Comparison of ENCODE assay signal across 16 cellular contexts in genomic region chr11:72798361-72798760, GRCh38. TPM values are rescaled to one million over a fixed set of nuclear protein-coding genes. Genes with fewer than 3 reads are reported as not detected.
DNase-seq lines count a peak whose midpoint lies in the region; ATAC-seq and TF ChIP-seq lines count a peak whose summit lies in the region.
"Had no signal": no experiment of that assay in that cellular context is flagged by ENCODE, and none has a peak within 500 bp of the region (broad histone marks: within the 10 kb centered on the region; RNA-seq: fewer than 3 reads in every experiment).

No MANE protein-coding gene starts in this region.

- no peak overlapping the region for H3T11ph ChIP-seq in H9 (ENCODE audit: low read length)

- H3K9ac ChIP-seq in H9 (ENCODE audit: extremely low read depth, insufficient read length, low read length): no peak overlapping the region
- H3K9ac ChIP-seq: SK-N-SH had no signal

- H4K5ac ChIP-seq in H9 (ENCODE audit: insufficient read length, low read depth, low read length): no peak overlapping the region

- H4K8ac ChIP-seq in H9 (replicated peaks; ENCODE audit: insufficient read length, low read depth, low read length): no peak overlapping the region

- no peak overlapping the region for H2BK15ac ChIP-seq in H9 (ENCODE audit: low read depth, low read length)

- no peaks in the 10 kb centered on the region for H3K9me3 ChIP-seq in CD4-positive, alpha-beta T cell (ENCODE audit: control insufficient read depth, low read length)
- H3K9me3 ChIP-seq in H9 (ENCODE audit: control insufficient read depth, low read depth, low read length) (no peaks in the 10 kb centered on the region), BE2C (no peaks in the 10 kb centered on the region), spleen (no peaks in the 10 kb centered on the region)
- H3K9me3 ChIP-seq: SK-N-SH had no signal

- H3K36me3 ChIP-seq in BE2C (no peaks in the 10 kb centered on the region), spleen (no peaks in the 10 kb centered on the region)

- no peak for TF ChIP-seq CTCF in CD4-positive, alpha-beta T cell (IDR thresholded peaks at IDR 0.05)
- no peak for TF ChIP-seq CTCF in H9 (conservative IDR thresholded peaks at IDR 0.05)
- TF ChIP-seq CTCF in nephron progenitor cell (IDR thresholded peaks at IDR 0.05): no peak
- TF ChIP-seq CTCF in BE2C (IDR thresholded peaks at IDR 0.05; ENCODE audit: low read depth, low read length): no peak
- no peak for TF ChIP-seq CTCF in spleen (IDR thresholded peaks at IDR 0.05 in 8 of 11, conservative IDR thresholded peaks at IDR 0.05 in 3 of 11)

- no peak overlapping the region for H2BK12ac ChIP-seq in H9 (ENCODE audit: insufficient read length, low read depth, low read length)

- no peak overlapping the region for H2BK5ac ChIP-seq in H9 (ENCODE audit: insufficient read length, low read length)

- H3K14ac ChIP-seq in H9 (ENCODE audit: insufficient read depth, low read length): no peak overlapping the region

- H3K4me1 Mint-ChIP-seq in CD4-positive, alpha-beta T cell (ENCODE audit: low read depth): peaks cover 16% of the 10 kb centered on the region
- H3K4me1 Mint-ChIP-seq in H9 (peaks cover 20 to 24% of the 10 kb centered on the region in 2 experiments), nephron progenitor cell (peaks cover 31% of the 10 kb centered on the region)
- peaks cover 14% of the 10 kb centered on the region for H3K4me1 Mint-ChIP-seq in central memory CD8-positive, alpha-beta T cell

- DNase-seq in CD4-positive, alpha-beta T cell: no peak
- DNase-seq in H9 (peak; percentile 73), nephron progenitor cell (no peak), BE2C (no peak), spleen (no peak)
- DNase-seq in central memory CD8-positive, alpha-beta T cell (ENCODE audit: low spot score in 2 of 2): no peak
- DNase-seq: AML-193; CD8-positive, alpha-beta memory T cell; NCI-H345; NCI-H748 treated with DMSO at 0.1 percent for 48 hours; SK-N-SH had no signal

- H2BK120ac ChIP-seq in H9 (ENCODE audit: low read depth, low read length, poor library complexity, severe bottlenecking): no peak overlapping the region

- H3K79me1 ChIP-seq in H9 (ENCODE audit: insufficient read depth, low read depth, low read length, poor library complexity, severe bottlenecking): no peaks in the 10 kb centered on the region

- no peak overlapping the region for H2AK5ac ChIP-seq in H9 (ENCODE audit: insufficient read length, low read length)

- H3K23ac ChIP-seq in H9 (ENCODE audit: insufficient read length, low read depth, low read length): no peak overlapping the region

- H4K20me1 ChIP-seq in H9 (ENCODE audit: control insufficient read depth, insufficient read depth, insufficient read length): no peaks in the 10 kb centered on the region

- no peak overlapping the region for H3K4ac ChIP-seq in H9 (ENCODE audit: low read depth, low read length)

- no peaks in the 10 kb centered on the region for H3K79me2 ChIP-seq in H9 (ENCODE audit: insufficient read depth, low read length)

- ATAC-seq in CD4-positive, alpha-beta T cell (ENCODE audit: poor library complexity): no peak
- ATAC-seq in central memory CD8-positive, alpha-beta T cell (replicated peaks; ENCODE audit: extremely low read depth, poor library complexity, severe bottlenecking): no peak
- ATAC-seq in HG03521 (IDR thresholded peaks at IDR 0.05; ENCODE audit: unreplicated experiment) (no peak), HG03045 (IDR thresholded peaks at IDR 0.05; ENCODE audit: unreplicated experiment) (no peak)
- ATAC-seq: HCT116, Panc1, Right ventricle myocardium inferior had no signal

- H3K4me3 Mint-ChIP-seq in CD4-positive, alpha-beta T cell: no peak overlapping the region
- H3K4me3 Mint-ChIP-seq in H9 (peak overlapping the region in 1 of 2 experiments; percentile 18; a peak in 2 of 5 replicates), nephron progenitor cell (no peak overlapping the region)
- no peak overlapping the region for H3K4me3 Mint-ChIP-seq in central memory CD8-positive, alpha-beta T cell

- intact Hi-C loops in CD4-positive, alpha-beta T cell (cut with DNase I, micrococcal nuclease): loop anchor here in 1 of 2 experiments (10.0 kb wide), 1 partner anchor 684 kb away; the partner anchor contains the start of gene ANAPC15
- intact Hi-C loops in spleen (cut with DNase I; ENCODE audit: low total_unique reads): no loop called here

- CTCF ChIA-PET in CD4-positive, alpha-beta T cell (lab: Charles Lee): interaction anchor here (0.8 to 1.1 kb wide), 2 partner anchors 17 to 73 kb away, joined by 3 read pairs; no protein-coding TSS in a partner anchor

- H3K27me3 ChIP-seq in CD4-positive, alpha-beta T cell (ENCODE audit: control insufficient read depth, insufficient read depth, low read length): no peaks in the 10 kb centered on the region
- H3K27me3 ChIP-seq in H9 (ENCODE audit: insufficient read depth, low read length) (no peaks in the 10 kb centered on the region), BE2C (no peaks in the 10 kb centered on the region), spleen (replicated peaks in 1 of 7) (no peaks in the 10 kb centered on the region)

- no peaks in the 10 kb centered on the region for H3K36me3 Mint-ChIP-seq in CD4-positive, alpha-beta T cell (ENCODE audit: low read depth)
- H3K36me3 Mint-ChIP-seq in H9 (ENCODE audit: insufficient read depth in 1 of 3, low read depth in 3 of 3) (no peaks in the 10 kb centered on the region), nephron progenitor cell (ENCODE audit: low read depth) (no peaks in the 10 kb centered on the region)
- peaks cover 5% of the 10 kb centered on the region for H3K36me3 Mint-ChIP-seq in central memory CD8-positive, alpha-beta T cell (ENCODE audit: insufficient read depth)

- H4K91ac ChIP-seq in H9 (ENCODE audit: insufficient read length, low read depth, low read length): no peak overlapping the region

- H3K4me1 ChIP-seq in H9 (ENCODE audit: insufficient read depth, low read length): peaks cover under 1% of the 10 kb centered on the region; the same call in 1 of the 2 replicates
- no peaks in the 10 kb centered on the region for H3K4me1 ChIP-seq in BE2C
- H3K4me1 ChIP-seq in spleen: peaks cover 3 to 30% (median 11%) of the 10 kb centered on the region in 6 donors

- no peak overlapping the region for H3K56ac ChIP-seq in H9 (ENCODE audit: insufficient read length, low read depth, low read length)

- no peaks in the 10 kb centered on the region for H3K23me2 ChIP-seq in H9 (ENCODE audit: insufficient read length, low read depth, low read length, poor library complexity, severe bottlenecking)

- H3K18ac ChIP-seq in H9 (ENCODE audit: insufficient read length, low read depth, low read length): no peak overlapping the region

- no peaks in the 10 kb centered on the region for H3K27me3 Mint-ChIP-seq in CD4-positive, alpha-beta T cell
- H3K27me3 Mint-ChIP-seq in H9 (ENCODE audit: low read depth): no peaks in the 10 kb centered on the region
- no peaks in the 10 kb centered on the region for H3K27me3 Mint-ChIP-seq in central memory CD8-positive, alpha-beta T cell
- no peaks in the 10 kb centered on the region for H3K27me3 Mint-ChIP-seq in nephron progenitor cell (ENCODE audit: low read depth, poor library complexity)
- H3K27me3 Mint-ChIP-seq: CD8-positive, alpha-beta memory T cell had no signal

- WGBS in H9 (ENCODE audit: extremely low coverage, insufficient read length, low lambda C conversion rate): no CpG with 5 or more reads among the region's 4 CpGs
- WGBS in spleen, 5 donors: 80 to 91% (median 87%) methylated on average over 4 of the region's 4 CpGs

- H3K9me3 Mint-ChIP-seq in CD4-positive, alpha-beta T cell: no peaks in the 10 kb centered on the region
- no peaks in the 10 kb centered on the region for H3K9me3 Mint-ChIP-seq in H9
- H3K9me3 Mint-ChIP-seq in central memory CD8-positive, alpha-beta T cell: no peaks in the 10 kb centered on the region
- H3K9me3 Mint-ChIP-seq in nephron progenitor cell: no peaks in the 10 kb centered on the region
- H3K9me3 Mint-ChIP-seq: CD8-positive, alpha-beta memory T cell had no signal

- peak overlapping the region; percentile 17 for H2AFZ ChIP-seq in H9 (ENCODE audit: low read length)

- no peak overlapping the region for H3K27ac ChIP-seq in CD4-positive, alpha-beta T cell (ENCODE audit: low read depth, low read length)
- H3K27ac ChIP-seq in H9 (ENCODE audit: insufficient read length, low read depth, low read length): no peak overlapping the region
- peak overlapping the region in 1 of 8 donors; percentile 38 for H3K27ac ChIP-seq in spleen

- TF ChIP-seq POLR2A in spleen (IDR thresholded peaks at IDR 0.05): no peak

- POLR2A ChIA-PET in CD4-positive, alpha-beta T cell (lab: Charles Lee): no interaction called here

- H2BK20ac ChIP-seq in H9 (ENCODE audit: low read depth, low read length, poor library complexity, severe bottlenecking): no peak overlapping the region

- H3K4me3 ChIP-seq in BE2C (ENCODE audit: low read depth, low read length) (no peak overlapping the region), spleen (no peak overlapping the region)

- peak overlapping the region; percentile 61 for H3K27ac Mint-ChIP-seq in CD4-positive, alpha-beta T cell
- peak overlapping the region; percentile 37 to 90 (median 77); a peak in 4 of 7 replicates for H3K27ac Mint-ChIP-seq in H9
- H3K27ac Mint-ChIP-seq in central memory CD8-positive, alpha-beta T cell (ENCODE audit: low read depth): peak overlapping the region; percentile 11
- peak overlapping the region; percentile 9 for H3K27ac Mint-ChIP-seq in nephron progenitor cell

- H3K4me2 ChIP-seq in H9 (ENCODE audit: insufficient read depth, insufficient read length, low read length): no peak overlapping the region
- H3K4me2 ChIP-seq: SK-N-SH had no signal

RNA-seq across cellular contexts. Expression of gene STARD10, which starts 4.5 kb away (rescaled TPM):
- total RNA-seq in CD4-positive, alpha-beta T cell: 10 to 100 TPM; 10.5 to 12.9 TPM
- total RNA-seq in H9 (2021): 24.4 and 24.7 TPM in 2 replicates
- 71.9 TPM for polyA plus RNA-seq in BE2C (2012; ENCODE audit: insufficient read depth, insufficient read length, low read depth)
- total RNA-seq in spleen: 10 to 100 TPM; 19.7 to 35.1 (median 27.9) TPM
- 10 to 100 TPM; 23.7 to 46.7 (median 31.9) TPM for polyA plus RNA-seq in spleen

RNA-seq across cellular contexts. Expression of gene ATG16L2, which starts 15.8 kb away (rescaled TPM):
- total RNA-seq in CD4-positive, alpha-beta T cell: 10 to 100 TPM; 58.3 to 61.6 TPM
- total RNA-seq in H9 (2021) (17.3 and 18.2 TPM in 2 replicates), spleen (100 to 1,000 TPM; 212 to 368 (median 234) TPM)
- polyA plus RNA-seq in BE2C (2012; ENCODE audit: insufficient read depth, insufficient read length, low read depth): 11.1 TPM
- polyA plus RNA-seq in spleen: 100 to 1,000 TPM in 2 of 3 donors, 10 to 100 TPM in 1; 96.9 to 343 (median 341) TPM

RNA-seq across cellular contexts. Expression of gene ARAP1, which starts 46.2 kb away (rescaled TPM):
- 10 to 100 TPM; 65.7 to 69.8 TPM for total RNA-seq in CD4-positive, alpha-beta T cell
- total RNA-seq in H9 (2021) (59.4 and 63.0 TPM in 2 replicates), spleen (100 to 1,000 TPM; 248 to 365 (median 278) TPM)
- polyA plus RNA-seq in BE2C (2012; ENCODE audit: insufficient read depth, insufficient read length, low read depth): 43.3 TPM
- 100 to 1,000 TPM in 2 of 3 donors, 10 to 100 TPM in 1; 76.7 to 176 (median 127) TPM for polyA plus RNA-seq in spleen

Comparison
In these comparisons a context has a peak if more than half of its experiments do, and no peak if none do; other contexts are left out.
1. H3K27ac Mint-ChIP-seq: peak in every context shown above with its lines; median percentile 77 in H9; 61 in CD4-positive, alpha-beta T cell; 11 in central memory CD8-positive, alpha-beta T cell; 9 in nephron progenitor cell.